Comparison of ENCODE assay signal across 1 cellular context in genomic region chr11:129412501-129412900, GRCh38.
A peak's percentile ranks its signal among the peaks of the same experiment; 100 is the strongest.
TF ChIP-seq lines count a peak whose summit lies in the region.

No MANE protein-coding gene starts in this region.

TF ChIP-seq in K562, 482 proteins besides CTCF, POLR2A, EP300 and RAD21 (continued from another document):
- TF ChIP-seq STAT6 (CRISPR knock-in tag; IDR thresholded peaks at IDR 0.05) (no peak), RFX1 (IDR thresholded peaks at IDR 0.05) (peak; percentile 89), NR1H2 (CRISPR knock-in tag; IDR thresholded peaks at IDR 0.05) (no peak), USF2 (CRISPR knock-in tag; IDR thresholded peaks at IDR 0.05) (peak; percentile 69), RAD51 (IDR thresholded peaks at IDR 0.05; ENCODE audit: borderline replicate concordance, low read depth) (peak; percentile 13; the same call in 1 of the 2 replicates), ARID3A (IDR thresholded peaks at IDR 0.05; ENCODE audit: borderline replicate concordance, low read depth, low read length) (no peak), ZC3H4 (CRISPR knock-in tag; IDR thresholded peaks at IDR 0.05; ENCODE audit: borderline replicate concordance) (no peak), BMI1 (IDR thresholded peaks at IDR 0.05; ENCODE audit: low read length) (0 out of 2 replicates have a peak, but pooled peaks have one; percentile 43), RBM14 (IDR thresholded peaks at IDR 0.05; ENCODE audit: borderline replicate concordance, insufficient read depth, low read depth, low read length) (no peak), NFATC3 (IDR thresholded peaks at IDR 0.05) (no peak), MNT (conservative IDR thresholded peaks at IDR 0.05) (0 out of 4 replicates have a peak, but pooled peaks of 1 of the 2 experiments have one; percentile 23), PHTF2 (CRISPR knock-in tag; IDR thresholded peaks at IDR 0.05) (no peak)
